In the genomic region with DNA sequence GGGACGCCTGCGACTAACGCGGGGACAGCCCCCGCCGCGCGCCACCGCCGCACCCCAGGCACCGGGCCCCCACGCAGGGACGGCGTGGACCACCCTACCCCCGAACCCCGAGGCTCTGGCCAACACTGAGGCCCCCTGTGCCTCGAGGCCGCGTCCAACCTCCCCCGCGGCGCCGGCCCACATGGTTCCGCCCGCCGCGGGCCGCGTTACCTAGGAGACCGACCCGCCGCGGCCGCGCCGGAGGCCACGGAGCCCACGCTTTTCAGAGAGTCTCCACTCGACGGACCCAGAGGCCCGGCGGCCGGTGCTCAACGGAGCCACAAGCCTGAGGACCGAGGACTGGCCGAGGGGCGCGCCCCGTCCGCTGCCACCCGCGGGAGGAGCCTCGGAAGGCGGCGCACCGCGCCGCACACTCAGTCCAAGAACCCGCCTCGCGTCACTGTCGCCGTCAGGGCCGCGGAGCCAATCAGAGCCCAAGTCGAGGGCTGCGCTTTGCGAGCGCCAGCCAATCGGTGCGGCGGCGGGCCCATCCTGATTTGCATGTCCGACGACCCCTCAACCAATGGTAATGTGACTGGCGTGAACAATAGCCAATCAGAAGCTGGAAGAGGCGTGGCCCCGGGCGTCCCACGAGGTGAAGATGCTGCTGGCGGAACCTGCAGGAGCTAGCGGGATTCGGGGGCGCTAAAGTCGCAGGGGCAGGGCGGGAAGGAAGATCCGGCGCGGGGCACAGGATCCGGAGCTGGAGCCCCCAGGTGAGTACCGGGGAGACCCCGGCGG, we compare ENCODE assay signal across 8 cellular contexts.
DNase-seq lines count a peak whose midpoint lies in the region; ATAC-seq and TF ChIP-seq lines count a peak whose summit lies in the region.

TSS of gene NPHP4 (minus strand) at position 392 of the 780 bp plus-strand sequence. CDS start 6,136 bp downstream, outside the sequence.

- H3K27ac ChIP-seq in cingulate gyrus (ENCODE audit: low read depth, low read length), result peak within 1 kb of the TSS; percentile 88

- DNase-seq in Ammon's horn (ENCODE audit: low spot score) (peak; percentile 100), NCI-H524 treated with DMSO at 0.1 percent for 48 hours (lab: John Stamatoyannopoulos, UW) (peak; percentile 91), kidney glomerular epithelial cell (lab: John Stamatoyannopoulos, UW) (peak; percentile 99)
- peak; percentile 99 for DNase-seq in activated CD4-positive, alpha-beta T cell treated with anti-CD3 and anti-CD28 coated beads for 4 hours
- DNase-seq in stimulated activated CD4-positive, alpha-beta T cell treated with anti-CD3 and anti-CD28 coated beads, Interleukin-1b, Interleukin-23, amount 100 ng/mL, for 1 hour (ENCODE audit: low read depth in 2 of 2), result peak; percentile 97

- peak; percentile 57 for TF ChIP-seq POLR2A in GM19193 (IDR thresholded peaks at IDR 0.05; ENCODE audit: extremely low read depth, insufficient read depth, insufficient read length)

- peak; percentile 89 for ATAC-seq in HG03439 (IDR thresholded peaks at IDR 0.05; ENCODE audit: unreplicated experiment)

Comparison
In these comparisons a context has a peak if more than half of its experiments do, and no peak if none do; other contexts are left out.
1. Peak in every context shown above with its lines: DNase-seq, ATAC-seq and H3K27ac ChIP-seq.